Comparison of ENCODE assay signal across 9 cellular contexts in the genomic region with DNA sequence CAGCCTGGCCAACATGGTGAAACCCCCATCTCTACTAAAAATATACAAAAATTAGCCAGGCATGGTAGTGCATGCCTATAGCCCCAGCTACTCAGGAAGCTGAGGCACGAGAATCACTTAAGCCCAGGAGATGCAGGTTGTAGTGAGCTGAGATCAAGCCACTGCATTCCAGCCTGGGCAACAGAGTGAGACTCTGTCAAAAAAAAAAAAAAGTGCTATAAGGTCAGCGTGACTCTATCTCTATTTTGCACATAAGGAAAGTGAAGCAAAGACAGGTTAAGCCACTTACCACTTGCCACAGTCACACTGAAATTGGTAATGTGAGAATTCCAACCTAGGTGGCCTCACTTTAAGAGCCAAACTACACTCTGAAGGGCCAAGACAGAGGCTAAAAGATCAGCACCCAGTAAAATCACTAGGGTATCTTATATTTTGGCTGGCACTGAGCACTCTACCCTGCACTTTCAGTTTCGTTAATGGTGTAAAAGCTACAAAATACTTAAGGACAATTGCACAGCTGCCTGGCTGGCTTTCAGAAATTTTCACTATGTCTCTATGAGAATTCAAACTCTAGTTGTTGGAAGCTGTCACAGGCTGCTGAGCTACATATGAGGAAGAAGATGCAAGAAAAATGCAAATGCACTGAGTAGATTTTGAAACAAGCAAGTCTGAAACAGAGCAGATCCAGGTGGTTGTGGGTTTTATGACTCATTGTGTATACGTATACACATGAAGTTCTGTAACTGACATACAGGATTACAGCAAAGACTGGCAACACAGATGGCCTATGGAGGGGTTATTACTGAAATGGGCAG. TPM values are rescaled to one million over a fixed set of nuclear protein-coding genes. Genes with fewer than 3 reads are reported as not detected.
A peak's percentile ranks its signal among the peaks of the same experiment; 100 is the strongest.
DNase-seq lines count a peak whose midpoint lies in the region; TF ChIP-seq lines count a peak whose summit lies in the region.
"Had no signal": no experiment of that assay in that cellular context is flagged by ENCODE, and none has a peak within 500 bp of the region (broad histone marks: within the 10 kb centered on the region; RNA-seq: fewer than 3 reads in every experiment).

No MANE protein-coding gene starts in this region.

- H3K27me3 Mint-ChIP-seq in activated naive CD4-positive, alpha-beta T cell treated with anti-CD3 and anti-CD28 coated beads for 36 hours (ENCODE audit: low read depth), result no peaks in the 10 kb centered on the region

- H3K4me3 ChIP-seq in HFF-Myc (replicated peaks; ENCODE audit: low read depth, low read length), result no peak overlapping the region
- H3K4me3 ChIP-seq: vagina had no signal

- peak; percentile 65 for DNase-seq in activated CD8-positive, alpha-beta memory T cell treated with anti-CD3 and anti-CD28 coated beads for 24 hours
- DNase-seq in activated CD8-positive, alpha-beta memory T cell treated with anti-CD3 and anti-CD28 coated beads, Interleukin-2, amount 50 U/mL, for 48 hours, result no peak
- DNase-seq in HFF-Myc (ENCODE audit: extremely low read depth, low read depth) (peak; percentile 52), M059J (ENCODE audit: low read depth) (peak; percentile 72), kidney glomerular epithelial cell (lab: John Stamatoyannopoulos, UW) (peak; percentile 32), NCI-H510A (lab: John Stamatoyannopoulos, UW) (no peak), NCI-H146 treated with DMSO at 0.1 percent for 48 hours (lab: John Stamatoyannopoulos, UW; ENCODE audit: unreplicated experiment) (no peak)
- peak; percentile 66 for DNase-seq in activated naive CD4-positive, alpha-beta T cell treated with anti-CD3 and anti-CD28 coated beads for 36 hours

- peak overlapping the region; percentile 25 for H3K4me3 Mint-ChIP-seq in activated naive CD4-positive, alpha-beta T cell treated with anti-CD3 and anti-CD28 coated beads for 36 hours

- TF ChIP-seq CTCF in HFF-Myc (IDR thresholded peaks at IDR 0.05; ENCODE audit: low read depth, low read length, missing control alignments), result no peak

- H3K27ac Mint-ChIP-seq in activated naive CD4-positive, alpha-beta T cell treated with anti-CD3 and anti-CD28 coated beads for 36 hours, result peak overlapping the region; percentile 41

- CTCF ChIA-PET in activated naive CD4-positive, alpha-beta T cell treated with anti-CD3 and anti-CD28 coated beads for 36 hours (lab: Charles Lee), result interaction anchor here (1.3 to 2.4 kb wide), 5 partner anchors 11 to 46 kb away, joined by 3 to 9 read pairs (median 6); no protein-coding TSS in a partner anchor

- intact Hi-C loops in activated naive CD4-positive, alpha-beta T cell treated with anti-CD3 and anti-CD28 coated beads for 36 hours (cut with micrococcal nuclease), result loop anchor here (1.0 to 2.0 kb wide), 6 partner anchors 19 to 262 kb away; a partner anchor contains a TSS

- peaks cover 43% of the 10 kb centered on the region for H3K4me1 Mint-ChIP-seq in activated naive CD4-positive, alpha-beta T cell treated with anti-CD3 and anti-CD28 coated beads for 36 hours (ENCODE audit: low read depth)

- H3K36me3 Mint-ChIP-seq in activated naive CD4-positive, alpha-beta T cell treated with anti-CD3 and anti-CD28 coated beads for 36 hours (ENCODE audit: low read depth), result no peaks in the 10 kb centered on the region

- H3K9me3 Mint-ChIP-seq in activated naive CD4-positive, alpha-beta T cell treated with anti-CD3 and anti-CD28 coated beads for 36 hours, result no peaks in the 10 kb centered on the region

RNA-seq across cellular contexts. Expression of a gene that starts 32.7 kb away (rescaled TPM):
- 41.8 and 49.2 TPM in 2 replicates for total RNA-seq in M059J (2014; rRNA removed; shearing (Covaris generic))
- total RNA-seq in activated naive CD4-positive, alpha-beta T cell treated with anti-CD3 and anti-CD28 coated beads for 36 hours, result 10 to 100 TPM; 10.9 to 11.0 TPM

Comparison
In these comparisons a context has a peak if more than half of its experiments do, and no peak if none do; other contexts are left out.
1. DNase-seq: peak in activated CD8-positive, alpha-beta memory T cell treated with anti-CD3 and anti-CD28 coated beads for 24 hours (single experiment), HFF-Myc (single experiment), M059J (single experiment), activated naive CD4-positive, alpha-beta T cell treated with anti-CD3 and anti-CD28 coated beads for 36 hours (single experiment) and kidney glomerular epithelial cell (single experiment); none in activated CD8-positive, alpha-beta memory T cell treated with anti-CD3 and anti-CD28 coated beads, Interleukin-2, amount 50 U/mL, for 48 hours (single experiment), NCI-H510A (single experiment) and NCI-H146 treated with DMSO at 0.1 percent for 48 hours (single experiment).